In the genomic region with DNA sequence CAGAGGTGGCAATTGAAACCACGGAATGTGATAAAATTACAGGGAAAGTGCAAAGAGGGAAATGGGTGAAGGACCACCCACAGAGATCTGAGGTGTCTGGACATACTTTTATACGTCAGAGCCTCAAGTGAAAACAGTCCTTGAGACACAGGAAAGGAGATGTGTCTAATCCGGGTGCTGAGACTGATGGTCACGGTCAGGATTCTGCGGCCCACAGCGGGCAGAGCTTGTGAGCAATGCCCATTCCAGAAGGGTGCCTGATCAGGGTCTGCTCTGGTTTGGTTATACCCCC, we compare ENCODE assay signal across 22 cellular contexts.
DNase-seq lines count a peak whose midpoint lies in the region; ATAC-seq and TF ChIP-seq lines count a peak whose summit lies in the region.
"Had no signal": no experiment of that assay in that cellular context is flagged by ENCODE, and none has a peak within 500 bp of the region (broad histone marks: within the 10 kb centered on the region; RNA-seq: fewer than 3 reads in every experiment).

No MANE protein-coding gene starts in this region.

- no peak for TF ChIP-seq CTCF in nephron (IDR thresholded peaks at IDR 0.05; ENCODE audit: unreplicated experiment in 3 of 3)

- ATAC-seq in GM19467 (IDR thresholded peaks at IDR 0.05; ENCODE audit: unreplicated experiment) (no peak), HG02938 (IDR thresholded peaks at IDR 0.05; ENCODE audit: unreplicated experiment) (no peak)
- ATAC-seq: Right ventricle myocardium inferior had no signal

- H3K36me3 ChIP-seq in SK-N-MC (ENCODE audit: insufficient read depth, low read length): peaks cover 3% of the 10 kb centered on the region
- H3K36me3 ChIP-seq: HAP-1 had no signal

- DNase-seq in ELF-1 (ENCODE audit: low read depth, low spot score) (peak; percentile 12), SK-N-MC (ENCODE audit: low read depth, low spot score) (no peak), NCI-H2227 treated with DMSO at 0.1 percent for 48 hours (lab: John Stamatoyannopoulos, UW) (no peak)
- DNase-seq: ACHN; Caco-2; CD4-positive, alpha-beta memory T cell; DMS153; GF-D8; GM23248; NCI-H1092; NCI-H1436 treated with DMSO at 0.1 percent for 48 hours; NCI-H226; NCI-H524; NCI-H774; SK-N-SH had no signal

- no peak overlapping the region for H3K9ac ChIP-seq in SK-N-MC (ENCODE audit: insufficient read length)
- H3K9ac ChIP-seq: BLaER1 treated with 17β-estradiol and CSF1 and Interleukin-3, amounts not matched to agents 10 nM and 100 nM; GM23248; SK-N-SH had no signal

- H3K27me3 Mint-ChIP-seq in dendritic cell treated with granulocyte-macrophage colony-stimulating factor and Interleukin-4, amounts not matched to agents 40 ng/mL and 50 ng/mL, for 4 days: no peaks in the 10 kb centered on the region
- H3K27me3 Mint-ChIP-seq in nephron (ENCODE audit: low read depth): no peaks in the 10 kb centered on the region
- H3K27me3 Mint-ChIP-seq: CD4-positive, alpha-beta memory T cell had no signal

- H3K27ac Mint-ChIP-seq in dendritic cell treated with granulocyte-macrophage colony-stimulating factor and Interleukin-4, amounts not matched to agents 40 ng/mL and 50 ng/mL, for 4 days: peak overlapping the region; percentile 53
- H3K27ac Mint-ChIP-seq in nephron: peak overlapping the region in 2 of 3 experiments; percentile 12 to 62

- peaks cover 7% of the 10 kb centered on the region for H3K36me3 Mint-ChIP-seq in dendritic cell treated with granulocyte-macrophage colony-stimulating factor and Interleukin-4, amounts not matched to agents 40 ng/mL and 50 ng/mL, for 4 days (ENCODE audit: low read depth)
- peaks cover 9% of the 10 kb centered on the region for H3K36me3 Mint-ChIP-seq in nephron (ENCODE audit: low read depth)

- H3K27ac ChIP-seq in SK-N-MC: peak overlapping the region; percentile 73
- H3K27ac ChIP-seq: BLaER1 treated with 17β-estradiol and CSF1 and Interleukin-3, amounts not matched to agents 10 nM and 100 nM; GM23248 had no signal

- H3K4me1 Mint-ChIP-seq in dendritic cell treated with granulocyte-macrophage colony-stimulating factor and Interleukin-4, amounts not matched to agents 40 ng/mL and 50 ng/mL, for 4 days (ENCODE audit: low read depth): peaks cover 19% of the 10 kb centered on the region
- peaks cover 20% of the 10 kb centered on the region for H3K4me1 Mint-ChIP-seq in nephron

- no peak overlapping the region for H3K4me3 Mint-ChIP-seq in dendritic cell treated with granulocyte-macrophage colony-stimulating factor and Interleukin-4, amounts not matched to agents 40 ng/mL and 50 ng/mL, for 4 days
- H3K4me3 Mint-ChIP-seq in nephron: no peak overlapping the region
- H3K4me3 Mint-ChIP-seq: CD4-positive, alpha-beta memory T cell had no signal

- H3K9me3 ChIP-seq in SK-N-MC (ENCODE audit: low read depth, low read length): no peaks in the 10 kb centered on the region
- H3K9me3 ChIP-seq: BLaER1 treated with 17β-estradiol and CSF1 and Interleukin-3, amounts not matched to agents 10 nM and 100 nM; Caco-2; HAP-1; SK-N-SH had no signal

- H3K4me3 ChIP-seq in SK-N-MC: peak overlapping the region; percentile 30; the same call in 1 of the 2 replicates
- H3K4me3 ChIP-seq: BLaER1 treated with 17β-estradiol and CSF1 and Interleukin-3, amounts not matched to agents 10 nM and 100 nM; GM23248; HAP-1 had no signal

- intact Hi-C loops in dendritic cell treated with granulocyte-macrophage colony-stimulating factor and Interleukin-4, amounts not matched to agents 40 ng/mL and 50 ng/mL, for 4 days (cut with micrococcal nuclease): no loop called here

- H3K9me3 Mint-ChIP-seq in dendritic cell treated with granulocyte-macrophage colony-stimulating factor and Interleukin-4, amounts not matched to agents 40 ng/mL and 50 ng/mL, for 4 days: peaks cover 9% of the 10 kb centered on the region
- H3K9me3 Mint-ChIP-seq in nephron: no peaks in the 10 kb centered on the region
- H3K9me3 Mint-ChIP-seq: CD4-positive, alpha-beta memory T cell had no signal
